Comparison of ENCODE assay signal across 13 cellular contexts in genomic region chr6:166202321-166202733, GRCh38. TPM values are rescaled to one million over a fixed set of nuclear protein-coding genes. Genes with fewer than 3 reads are reported as not detected.
DNase-seq lines count a peak whose midpoint lies in the region; ATAC-seq and TF ChIP-seq lines count a peak whose summit lies in the region.
"Had no signal": no experiment of that assay in that cellular context is flagged by ENCODE, and none has a peak within 500 bp of the region (broad histone marks: within the 10 kb centered on the region; RNA-seq: fewer than 3 reads in every experiment).

No MANE protein-coding gene starts in this region.

- H3K9me3 ChIP-seq in spleen, result no peaks in the 10 kb centered on the region

- H3K27ac ChIP-seq in coronary artery, result no peak overlapping the region
- peak overlapping the region in 4 of 8 donors; percentile 11 to 31 (median 20) for H3K27ac ChIP-seq in spleen
- H3K27ac ChIP-seq: C4-2B had no signal

- POLR2A ChIA-PET in activated B cell treated with CpG ODN at 0.5 μM for 24 hours (lab: Charles Lee), result interaction anchor here (0.6 to 0.7 kb wide), 6 partner anchors 21 to 844 kb away, joined by 3 to 10 read pairs (median 4); no protein-coding TSS in a partner anchor

- H3K4me3 Mint-ChIP-seq in activated B cell treated with CpG ODN at 0.5 μM for 24 hours, result peak overlapping the region; percentile 68
- H3K4me3 Mint-ChIP-seq: activated CD4-positive, alpha-beta T cell treated with anti-CD3 and anti-CD28 coated beads for 36 hours had no signal

- TF ChIP-seq CTCF in GM12865 (IDR thresholded peaks at IDR 0.05; ENCODE audit: insufficient read depth, low read depth, low read length, missing control alignments) (no peak), GM20000 (IDR thresholded peaks at IDR 0.05; ENCODE audit: extremely low read depth, missing control alignments) (no peak), activated B cell treated with CpG ODN at 0.5 μM for 24 hours (IDR thresholded peaks at IDR 0.05) (no peak), coronary artery (IDR thresholded peaks at IDR 0.05) (no peak), spleen (IDR thresholded peaks at IDR 0.05 in 8 of 11, conservative IDR thresholded peaks at IDR 0.05 in 3 of 11) (no peak)

- intact Hi-C loops in activated B cell treated with CpG ODN at 0.5 μM for 24 hours (cut with micrococcal nuclease) (loop anchor here (5.0 kb wide), 1 partner anchor 35 kb away; the partner anchor contains the start of gene TBXT), spleen (cut with DNase I; ENCODE audit: low total_unique reads) (no loop called here)

- H3K36me3 Mint-ChIP-seq in activated B cell treated with CpG ODN at 0.5 μM for 24 hours (ENCODE audit: low read depth), result no peaks in the 10 kb centered on the region

- no peaks in the 10 kb centered on the region for H3K36me3 ChIP-seq in spleen

- H3K4me3 ChIP-seq in GM12865 (ENCODE audit: low read depth, low read length) (peak overlapping the region; percentile 10; the same call in 1 of the 2 replicates), coronary artery (no peak overlapping the region), spleen (peak overlapping the region in 1 of 8 donors; percentile 9)

- H3K27me3 Mint-ChIP-seq in activated B cell treated with CpG ODN at 0.5 μM for 24 hours, result no peaks in the 10 kb centered on the region

- H3K4me1 Mint-ChIP-seq in activated B cell treated with CpG ODN at 0.5 μM for 24 hours, result peaks cover 49% of the 10 kb centered on the region

- 50 to 71% (median 64%) methylated on average over 9 of the region's 9 CpGs for WGBS in spleen, 5 donors

- DNase-seq in GM12865 (ENCODE audit: low read depth) (peak; percentile 64), GM20000 (ENCODE audit: low spot score) (peak; percentile 36), activated B cell treated with CpG ODN at 0.5 μM for 24 hours (peak; percentile 42), NCI-H1105 (lab: John Stamatoyannopoulos, UW) (no peak), dedifferentiated amniotic fluid mesenchymal stem cell (ENCODE audit: extremely low spot score) (no peak), coronary artery (ENCODE audit: low spot score) (no peak), spleen (no peak)
- DNase-seq: activated CD4-positive, alpha-beta T cell treated with anti-CD3 and anti-CD28 coated beads for 36 hours; foreskin fibroblast had no signal

- peaks cover 0 to 30% (median 15%) of the 10 kb centered on the region in 6 donors for H3K4me1 ChIP-seq in spleen

- CTCF ChIA-PET in activated B cell treated with CpG ODN at 0.5 μM for 24 hours (lab: Charles Lee), result no interaction called here

- no peaks in the 10 kb centered on the region for H3K9me3 Mint-ChIP-seq in activated B cell treated with CpG ODN at 0.5 μM for 24 hours

- ATAC-seq in HG03103 (IDR thresholded peaks at IDR 0.05; ENCODE audit: low read depth, unreplicated experiment) (peak; percentile 71), activated B cell treated with CpG ODN at 0.5 μM for 24 hours (ENCODE audit: low read depth) (peak; percentile 84)

- no peak for TF ChIP-seq POLR2A in spleen (IDR thresholded peaks at IDR 0.05)

- H3K27me3 ChIP-seq in spleen (replicated peaks in 1 of 7), result peaks cover 0 to 5% (median 0%) of the 10 kb centered on the region in 7 donors

- H3K27ac Mint-ChIP-seq in activated B cell treated with CpG ODN at 0.5 μM for 24 hours, result peak overlapping the region; percentile 85
- H3K27ac Mint-ChIP-seq: activated CD4-positive, alpha-beta T cell treated with anti-CD3 and anti-CD28 coated beads for 36 hours had no signal

RNA-seq across cellular contexts. Expression of gene TBXT, which starts 34.7 kb away (rescaled TPM):
- 0.10 and 0.24 TPM in 2 replicates for total RNA-seq in activated B cell treated with CpG ODN at 0.5 μM for 24 hours
- total RNA-seq in spleen, result not detected
- polyA plus RNA-seq in spleen, result under 1 TPM in 2 of 3 donors, not detected in 1; 0.04 to 0.08 TPM
- total RNA-seq: activated CD4-positive, alpha-beta T cell treated with anti-CD3 and anti-CD28 coated beads for 36 hours; astrocyte had no signal
- polyA plus RNA-seq: neural cell had no signal

Comparison
In these comparisons a context has a peak if more than half of its experiments do, and no peak if none do; other contexts are left out.
1. DNase-seq: peak in GM12865 (single experiment), GM20000 (single experiment) and activated B cell treated with CpG ODN at 0.5 μM for 24 hours (single experiment); none in NCI-H1105 (single experiment), dedifferentiated amniotic fluid mesenchymal stem cell (single experiment), coronary artery (single experiment) and spleen (single experiment).